11 cellular contexts compared by ENCODE assay signal in the genomic region with DNA sequence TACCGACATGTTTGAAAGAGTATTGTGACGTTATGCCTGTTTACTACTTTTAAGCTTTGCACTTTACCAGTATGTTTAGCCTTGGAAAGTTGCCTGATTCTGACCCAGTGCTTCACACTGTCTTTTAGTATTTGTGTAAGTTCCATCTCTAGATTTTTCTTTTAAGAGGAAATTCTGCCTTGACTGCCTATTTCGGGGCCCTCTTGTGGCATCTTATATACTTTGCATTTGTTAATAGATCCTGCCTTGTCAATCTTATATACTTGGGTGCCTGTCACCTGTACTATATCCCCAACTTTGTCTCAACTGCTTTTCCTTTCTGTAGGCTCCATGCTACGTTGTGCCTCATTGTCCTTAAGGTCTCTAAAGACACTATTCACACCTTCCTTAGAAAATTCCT.
A peak's percentile ranks its signal among the peaks of the same experiment; 100 is the strongest.
DNase-seq lines count a peak whose midpoint lies in the region; ATAC-seq, FAIRE-seq and TF ChIP-seq lines count a peak whose summit lies in the region.
"Had no signal": no experiment of that assay in that cellular context is flagged by ENCODE, and none has a peak within 500 bp of the region (broad histone marks: within the 10 kb centered on the region; RNA-seq: fewer than 3 reads in every experiment).

No MANE protein-coding gene starts in this region.

- no peak overlapping the region for H3K27ac ChIP-seq in suprapubic skin
- H3K27ac ChIP-seq: thyroid gland had no signal

- TF ChIP-seq CTCF in suprapubic skin (IDR thresholded peaks at IDR 0.05) = no peak

- no peak for ATAC-seq in GM21423 (IDR thresholded peaks at IDR 0.05; ENCODE audit: unreplicated experiment)

- no peak for TF ChIP-seq POLR2A in suprapubic skin (IDR thresholded peaks at IDR 0.05)

- DNase-seq in DMS 273 (lab: John Stamatoyannopoulos, UW; ENCODE audit: unreplicated experiment) (peak; percentile 50), DMS 273 treated with DMSO at 0.1 percent for 48 hours (lab: John Stamatoyannopoulos, UW) (no peak), HuH-7 (ENCODE audit: low spot score) (peak; percentile 4), SW480 (ENCODE audit: low spot score) (peak; percentile 28), lung microvascular endothelial cell (ENCODE audit: low read depth in 2 of 2) (peak; percentile 0 to 16), GM19239 (ENCODE audit: insufficient read length, low spot score) (no peak), suprapubic skin (ENCODE audit: low spot score in 2 of 2) (no peak)
- DNase-seq: NCI-H345 had no signal

- 63% methylated on average over 4 of the region's 4 CpGs for WGBS in suprapubic skin

- no peak for FAIRE-seq in GM19239 (lab: Jason Lieb, UNC)
- FAIRE-seq: TTC549 had no signal

- H3K9me3 ChIP-seq in suprapubic skin = no peaks in the 10 kb centered on the region
- H3K9me3 ChIP-seq: thyroid gland had no signal

- H3K36me3 ChIP-seq in suprapubic skin = no peaks in the 10 kb centered on the region
- H3K36me3 ChIP-seq: thyroid gland had no signal

- H3K4me3 ChIP-seq in suprapubic skin = no peak overlapping the region
- H3K4me3 ChIP-seq: thyroid gland had no signal

- TF ChIP-seq EP300 in suprapubic skin (IDR thresholded peaks at IDR 0.05) = no peak

- no peaks in the 10 kb centered on the region for H3K27me3 ChIP-seq in suprapubic skin
- H3K27me3 ChIP-seq: thyroid gland had no signal

- H3K4me1 ChIP-seq in suprapubic skin = no peaks in the 10 kb centered on the region
- H3K4me1 ChIP-seq: thyroid gland had no signal

Comparison
In these comparisons a context has a peak if more than half of its experiments do, and no peak if none do; other contexts are left out.
1. DNase-seq: peak in DMS 273 (single experiment), HuH-7 (single experiment), SW480 (single experiment) and lung microvascular endothelial cell (2 of 2); none in DMS 273 treated with DMSO at 0.1 percent for 48 hours (single experiment), GM19239 (single experiment) and suprapubic skin (0 of 2).